In genomic region chr17:38702166-38702899, GRCh38 we compare ENCODE assay signal across 1 cellular context.
TF ChIP-seq lines count a peak whose summit lies in the region.

No MANE protein-coding gene starts in this region.

TF ChIP-seq in HepG2, 621 proteins besides CTCF, POLR2A, EP300 and RAD21 (continued from another document and continues in another):
- TF ChIP-seq YEATS2 (CRISPR knock-in tag; IDR thresholded peaks at IDR 0.05; ENCODE audit: borderline replicate concordance) (peak; percentile 95), DR1 (CRISPR knock-in tag; IDR thresholded peaks at IDR 0.05) (peak; percentile 84; the same call in 1 of the 2 replicates), KAT2B (IDR thresholded peaks at IDR 0.05; ENCODE audit: borderline replicate concordance, low read depth, low read length) (no peak), NR2C2 (CRISPR knock-in tag; IDR thresholded peaks at IDR 0.05; ENCODE audit: borderline replicate concordance) (peak; percentile 95), IRX3 (CRISPR knock-in tag; IDR thresholded peaks at IDR 0.05; ENCODE audit: borderline replicate concordance, low read depth) (no peak; the same call in 1 of the 2 replicates), ZNF468 (CRISPR knock-in tag; IDR thresholded peaks at IDR 0.05) (no peak), MYNN (CRISPR knock-in tag; IDR thresholded peaks at IDR 0.05; ENCODE audit: low read depth) (no peak), XRCC5 (optimal IDR thresholded peaks at IDR 0.05; ENCODE audit: low read length) (peak; percentile 39), NFE2L2 (IDR thresholded peaks at IDR 0.05; ENCODE audit: low read length) (no peak), HES4 (CRISPR knock-in tag; IDR thresholded peaks at IDR 0.05; ENCODE audit: borderline replicate concordance) (no peak), ZNF547 (CRISPR knock-in tag; IDR thresholded peaks at IDR 0.05) (peak; percentile 68; the same call in 1 of the 2 replicates), AHR (CRISPR knock-in tag; IDR thresholded peaks at IDR 0.05) (peak; percentile 83; the same call in 1 of the 2 replicates), SALL2 (CRISPR knock-in tag; IDR thresholded peaks at IDR 0.05) (peak; percentile 87; the same call in 1 of the 2 replicates), PAWR (CRISPR knock-in tag; IDR thresholded peaks at IDR 0.05; ENCODE audit: borderline replicate concordance) (0 out of 2 replicates have a peak, but pooled peaks have one; percentile 3), RERE (CRISPR knock-in tag; IDR thresholded peaks at IDR 0.05; ENCODE audit: low read depth) (0 out of 2 replicates have a peak, but pooled peaks have one; percentile 32), CHD2 (IDR thresholded peaks at IDR 0.05; ENCODE audit: low read depth, low read length) (peak; percentile 96), ZNF773 (CRISPR knock-in tag; IDR thresholded peaks at IDR 0.05; ENCODE audit: borderline replicate concordance) (peak; percentile 67; the same call in 1 of the 2 replicates), ZNF556 (CRISPR knock-in tag; IDR thresholded peaks at IDR 0.05; ENCODE audit: borderline replicate concordance) (0 out of 2 replicates have a peak, but pooled peaks have one; percentile 59), FOXK1 (CRISPR knock-in tag; IDR thresholded peaks at IDR 0.05; ENCODE audit: borderline replicate concordance, low read depth) (peak; percentile 56; the same call in 1 of the 2 replicates), ZMAT3 (CRISPR knock-in tag; conservative IDR thresholded peaks at IDR 0.05) (peak; percentile 64), ZNF724P (CRISPR knock-in tag; IDR thresholded peaks at IDR 0.05; ENCODE audit: borderline replicate concordance) (peak; percentile 1; the same call in 1 of the 2 replicates), ARNT (IDR thresholded peaks at IDR 0.05) (no peak), FOSL1 (CRISPR knock-in tag; IDR thresholded peaks at IDR 0.05; ENCODE audit: borderline replicate concordance) (no peak), THRA (CRISPR knock-in tag; IDR thresholded peaks at IDR 0.05; ENCODE audit: borderline replicate concordance) (peak; percentile 57; the same call in 1 of the 2 replicates)
- TF ChIP-seq, protein P1, sequence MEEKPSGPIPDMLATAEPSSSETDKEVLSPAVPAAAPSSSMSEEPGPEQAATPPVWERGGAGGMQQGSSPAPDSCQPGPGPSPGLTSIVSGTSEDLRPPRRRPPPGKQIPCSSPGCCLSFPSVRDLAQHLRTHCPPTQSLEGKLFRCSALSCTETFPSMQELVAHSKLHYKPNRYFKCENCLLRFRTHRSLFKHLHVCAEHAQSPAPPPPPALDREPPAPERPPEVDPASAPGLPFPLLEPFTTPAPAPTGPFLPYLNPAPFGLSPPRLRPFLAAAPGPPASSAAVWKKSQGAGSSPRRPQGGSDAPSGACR (CRISPR knock-in tag; IDR thresholded peaks at IDR 0.05): no peak; the same call in none of the 2 replicates
- TF ChIP-seq, protein P2, sequence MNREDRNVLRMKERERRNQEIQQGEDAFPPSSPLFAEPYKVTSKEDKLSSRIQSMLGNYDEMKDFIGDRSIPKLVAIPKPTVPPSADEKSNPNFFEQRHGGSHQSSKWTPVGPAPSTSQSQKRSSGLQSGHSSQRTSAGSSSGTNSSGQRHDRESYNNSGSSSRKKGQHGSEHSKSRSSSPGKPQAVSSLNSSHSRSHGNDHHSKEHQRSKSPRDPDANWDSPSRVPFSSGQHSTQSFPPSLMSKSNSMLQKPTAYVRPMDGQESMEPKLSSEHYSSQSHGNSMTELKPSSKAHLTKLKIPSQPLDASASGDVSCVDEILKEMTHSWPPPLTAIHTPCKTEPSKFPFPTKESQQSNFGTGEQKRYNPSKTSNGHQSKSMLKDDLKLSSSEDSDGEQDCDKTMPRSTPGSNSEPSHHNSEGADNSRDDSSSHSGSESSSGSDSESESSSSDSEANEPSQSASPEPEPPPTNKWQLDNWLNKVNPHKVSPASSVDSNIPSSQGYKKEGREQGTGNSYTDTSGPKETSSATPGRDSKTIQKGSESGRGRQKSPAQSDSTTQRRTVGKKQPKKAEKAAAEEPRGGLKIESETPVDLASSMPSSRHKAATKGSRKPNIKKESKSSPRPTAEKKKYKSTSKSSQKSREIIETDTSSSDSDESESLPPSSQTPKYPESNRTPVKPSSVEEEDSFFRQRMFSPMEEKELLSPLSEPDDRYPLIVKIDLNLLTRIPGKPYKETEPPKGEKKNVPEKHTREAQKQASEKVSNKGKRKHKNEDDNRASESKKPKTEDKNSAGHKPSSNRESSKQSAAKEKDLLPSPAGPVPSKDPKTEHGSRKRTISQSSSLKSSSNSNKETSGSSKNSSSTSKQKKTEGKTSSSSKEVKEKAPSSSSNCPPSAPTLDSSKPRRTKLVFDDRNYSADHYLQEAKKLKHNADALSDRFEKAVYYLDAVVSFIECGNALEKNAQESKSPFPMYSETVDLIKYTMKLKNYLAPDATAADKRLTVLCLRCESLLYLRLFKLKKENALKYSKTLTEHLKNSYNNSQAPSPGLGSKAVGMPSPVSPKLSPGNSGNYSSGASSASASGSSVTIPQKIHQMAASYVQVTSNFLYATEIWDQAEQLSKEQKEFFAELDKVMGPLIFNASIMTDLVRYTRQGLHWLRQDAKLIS (CRISPR knock-in tag; IDR thresholded peaks at IDR 0.05): no peak
- TF ChIP-seq, protein P3, sequence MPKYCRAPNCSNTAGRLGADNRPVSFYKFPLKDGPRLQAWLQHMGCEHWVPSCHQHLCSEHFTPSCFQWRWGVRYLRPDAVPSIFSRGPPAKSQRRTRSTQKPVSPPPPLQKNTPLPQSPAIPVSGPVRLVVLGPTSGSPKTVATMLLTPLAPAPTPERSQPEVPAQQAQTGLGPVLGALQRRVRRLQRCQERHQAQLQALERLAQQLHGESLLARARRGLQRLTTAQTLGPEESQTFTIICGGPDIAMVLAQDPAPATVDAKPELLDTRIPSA (CRISPR knock-in tag; IDR thresholded peaks at IDR 0.05; ENCODE audit: borderline replicate concordance): 0 out of 2 replicates have a peak, but pooled peaks have one; percentile 8
- TF ChIP-seq, protein P4, sequence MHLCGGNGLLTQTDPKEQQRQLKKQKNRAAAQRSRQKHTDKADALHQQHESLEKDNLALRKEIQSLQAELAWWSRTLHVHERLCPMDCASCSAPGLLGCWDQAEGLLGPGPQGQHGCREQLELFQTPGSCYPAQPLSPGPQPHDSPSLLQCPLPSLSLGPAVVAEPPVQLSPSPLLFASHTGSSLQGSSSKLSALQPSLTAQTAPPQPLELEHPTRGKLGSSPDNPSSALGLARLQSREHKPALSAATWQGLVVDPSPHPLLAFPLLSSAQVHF (CRISPR knock-in tag; IDR thresholded peaks at IDR 0.05): peak; percentile 92
- TF ChIP-seq, protein P5, sequence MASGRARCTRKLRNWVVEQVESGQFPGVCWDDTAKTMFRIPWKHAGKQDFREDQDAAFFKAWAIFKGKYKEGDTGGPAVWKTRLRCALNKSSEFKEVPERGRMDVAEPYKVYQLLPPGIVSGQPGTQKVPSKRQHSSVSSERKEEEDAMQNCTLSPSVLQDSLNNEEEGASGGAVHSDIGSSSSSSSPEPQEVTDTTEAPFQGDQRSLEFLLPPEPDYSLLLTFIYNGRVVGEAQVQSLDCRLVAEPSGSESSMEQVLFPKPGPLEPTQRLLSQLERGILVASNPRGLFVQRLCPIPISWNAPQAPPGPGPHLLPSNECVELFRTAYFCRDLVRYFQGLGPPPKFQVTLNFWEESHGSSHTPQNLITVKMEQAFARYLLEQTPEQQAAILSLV (CRISPR knock-in tag; IDR thresholded peaks at IDR 0.05; ENCODE audit: borderline replicate concordance): no peak
- TF ChIP-seq, protein P6, sequence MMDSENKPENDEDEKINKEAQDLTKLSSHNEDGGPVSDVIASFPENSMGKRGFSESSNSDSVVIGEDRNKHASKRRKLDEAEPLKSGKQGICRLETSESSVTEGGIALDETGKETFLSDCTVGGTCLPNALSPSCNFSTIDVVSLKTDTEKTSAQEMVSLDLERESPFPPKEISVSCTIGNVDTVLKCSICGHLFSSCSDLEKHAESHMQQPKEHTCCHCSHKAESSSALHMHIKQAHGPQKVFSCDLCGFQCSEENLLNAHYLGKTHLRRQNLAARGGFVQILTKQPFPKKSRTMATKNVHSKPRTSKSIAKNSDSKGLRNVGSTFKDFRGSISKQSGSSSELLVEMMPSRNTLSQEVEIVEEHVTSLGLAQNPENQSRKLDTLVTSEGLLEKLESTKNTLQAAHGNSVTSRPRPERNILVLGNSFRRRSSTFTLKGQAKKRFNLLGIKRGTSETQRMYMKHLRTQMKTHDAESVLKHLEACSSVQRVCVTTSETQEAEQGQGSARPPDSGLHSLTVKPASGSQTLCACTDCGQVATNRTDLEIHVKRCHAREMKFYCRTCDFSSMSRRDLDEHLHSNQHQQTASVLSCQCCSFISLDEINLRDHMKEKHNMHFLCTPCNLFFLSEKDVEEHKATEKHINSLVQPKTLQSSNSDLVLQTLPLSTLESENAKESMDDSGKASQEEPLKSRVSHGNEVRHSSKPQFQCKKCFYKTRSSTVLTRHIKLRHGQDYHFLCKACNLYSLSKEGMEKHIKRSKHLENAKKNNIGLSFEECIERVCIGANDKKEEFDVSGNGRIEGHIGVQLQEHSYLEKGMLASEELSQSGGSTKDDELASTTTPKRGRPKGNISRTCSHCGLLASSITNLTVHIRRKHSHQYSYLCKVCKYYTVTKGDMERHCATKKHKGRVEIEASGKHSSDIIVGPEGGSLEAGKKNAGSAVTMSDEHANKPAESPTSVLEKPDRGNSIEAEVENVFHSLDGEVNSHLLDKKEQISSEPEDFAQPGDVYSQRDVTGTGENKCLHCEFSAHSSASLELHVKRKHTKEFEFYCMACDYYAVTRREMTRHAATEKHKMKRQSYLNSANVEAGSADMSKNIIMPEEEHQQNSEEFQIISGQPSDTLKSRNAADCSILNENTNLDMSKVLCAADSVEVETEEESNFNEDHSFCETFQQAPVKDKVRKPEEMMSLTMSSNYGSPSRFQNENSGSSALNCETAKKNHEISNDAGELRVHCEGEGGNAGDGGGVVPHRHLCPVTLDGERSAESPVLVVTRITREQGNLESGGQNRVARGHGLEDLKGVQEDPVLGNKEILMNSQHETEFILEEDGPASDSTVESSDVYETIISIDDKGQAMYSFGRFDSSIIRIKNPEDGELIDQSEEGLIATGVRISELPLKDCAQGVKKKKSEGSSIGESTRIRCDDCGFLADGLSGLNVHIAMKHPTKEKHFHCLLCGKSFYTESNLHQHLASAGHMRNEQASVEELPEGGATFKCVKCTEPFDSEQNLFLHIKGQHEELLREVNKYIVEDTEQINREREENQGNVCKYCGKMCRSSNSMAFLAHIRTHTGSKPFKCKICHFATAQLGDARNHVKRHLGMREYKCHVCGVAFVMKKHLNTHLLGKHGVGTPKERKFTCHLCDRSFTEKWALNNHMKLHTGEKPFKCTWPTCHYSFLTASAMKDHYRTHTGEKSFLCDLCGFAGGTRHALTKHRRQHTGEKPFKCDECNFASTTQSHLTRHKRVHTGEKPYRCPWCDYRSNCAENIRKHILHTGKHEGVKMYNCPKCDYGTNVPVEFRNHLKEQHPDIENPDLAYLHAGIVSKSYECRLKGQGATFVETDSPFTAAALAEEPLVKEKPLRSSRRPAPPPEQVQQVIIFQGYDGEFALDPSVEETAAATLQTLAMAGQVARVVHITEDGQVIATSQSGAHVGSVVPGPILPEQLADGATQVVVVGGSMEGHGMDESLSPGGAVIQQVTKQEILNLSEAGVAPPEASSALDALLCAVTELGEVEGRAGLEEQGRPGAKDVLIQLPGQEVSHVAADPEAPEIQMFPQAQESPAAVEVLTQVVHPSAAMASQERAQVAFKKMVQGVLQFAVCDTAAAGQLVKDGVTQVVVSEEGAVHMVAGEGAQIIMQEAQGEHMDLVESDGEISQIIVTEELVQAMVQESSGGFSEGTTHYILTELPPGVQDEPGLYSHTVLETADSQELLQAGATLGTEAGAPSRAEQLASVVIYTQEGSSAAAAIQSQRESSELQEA (CRISPR knock-in tag; IDR thresholded peaks at IDR 0.05; ENCODE audit: not compliant biosample characterization): peak; percentile 63
